In the genomic region with DNA sequence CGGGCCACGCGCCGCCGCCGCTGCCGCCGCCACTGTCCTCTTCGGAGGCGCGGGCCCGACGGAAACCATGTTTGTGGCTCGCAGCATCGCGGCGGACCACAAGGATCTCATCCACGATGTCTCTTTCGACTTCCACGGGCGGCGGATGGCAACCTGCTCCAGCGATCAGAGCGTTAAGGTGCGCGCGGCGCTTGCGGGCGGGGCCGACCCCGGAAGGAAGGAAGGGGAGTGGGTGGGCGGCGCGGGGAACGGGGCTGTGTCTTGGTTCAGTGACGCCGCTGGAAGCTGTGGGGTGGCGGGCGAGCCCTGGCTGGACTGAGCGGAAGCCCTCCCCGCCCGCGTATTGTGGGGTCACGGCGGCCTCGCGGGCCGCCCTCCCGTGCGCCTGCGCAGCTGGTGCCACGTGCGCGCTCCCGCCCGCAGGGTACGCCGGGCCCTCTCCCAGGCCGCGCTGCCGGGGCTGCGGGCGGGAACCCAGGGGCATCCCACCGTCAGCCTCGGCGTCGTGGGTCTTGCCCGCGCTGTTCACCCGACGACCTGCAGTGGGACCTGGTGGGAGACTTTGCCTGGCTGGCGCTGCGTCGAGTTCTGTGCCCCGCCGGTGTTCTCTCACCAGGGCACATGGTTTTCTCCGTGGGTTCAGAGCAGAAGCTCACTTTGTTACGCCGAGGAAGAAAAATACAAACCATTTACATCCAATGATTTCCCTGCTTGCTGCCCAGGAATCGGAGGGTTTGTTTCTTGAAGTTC, we compare ENCODE assay signal across 8 cellular contexts. TPM values are rescaled to one million over a fixed set of nuclear protein-coding genes. Genes with fewer than 3 reads are reported as not detected.
DNase-seq lines count a peak whose midpoint lies in the region; ATAC-seq and TF ChIP-seq lines count a peak whose summit lies in the region.

No MANE protein-coding gene starts in this region.

- H3K36me3 ChIP-seq in right atrium auricular region = peaks cover 4% of the 10 kb centered on the region
- H3K36me3 ChIP-seq in psoas muscle (ENCODE audit: insufficient read depth in 1 of 2, low read depth in 1 of 2) = peaks cover 0 to 18% of the 10 kb centered on the region in 2 donors
- H3K36me3 ChIP-seq in urinary bladder (ENCODE audit: insufficient read depth) = no peaks in the 10 kb centered on the region

- peak overlapping the region; percentile 100 for H3K4me3 Mint-ChIP-seq in T-helper 1 cell treated with Interleukin-12 subunit alpha and Interleukin-12 subunit beta and Interleukin-4 antibody, amounts not matched to agents 30 μg/mL and 1 μg/mL, for 36 hours

- H3K4me3 ChIP-seq in right atrium auricular region (peak overlapping the region; percentile 68 to 71), psoas muscle (peak overlapping the region; percentile 82), urinary bladder (ENCODE audit: low read depth, low read length) (peak overlapping the region; percentile 52)

- DNase-seq in NCI-H146 (lab: John Stamatoyannopoulos, UW) = peak; percentile 99
- DNase-seq in amygdala (lab: John Stamatoyannopoulos, UW) = peak; percentile 62 to 98 (median 90)
- DNase-seq in right atrium auricular region (ENCODE audit: low spot score) = peak; percentile 96
- peak; percentile 96 to 97 for DNase-seq in psoas muscle

- peaks cover 17% of the 10 kb centered on the region for H3K36me3 Mint-ChIP-seq in T-helper 1 cell treated with Interleukin-12 subunit alpha and Interleukin-12 subunit beta and Interleukin-4 antibody, amounts not matched to agents 30 μg/mL and 1 μg/mL, for 36 hours (ENCODE audit: low read depth)

- peaks cover 2% of the 10 kb centered on the region for H3K27me3 Mint-ChIP-seq in T-helper 1 cell treated with Interleukin-12 subunit alpha and Interleukin-12 subunit beta and Interleukin-4 antibody, amounts not matched to agents 30 μg/mL and 1 μg/mL, for 36 hours (ENCODE audit: low read depth)

- H3K4me1 Mint-ChIP-seq in T-helper 1 cell treated with Interleukin-12 subunit alpha and Interleukin-12 subunit beta and Interleukin-4 antibody, amounts not matched to agents 30 μg/mL and 1 μg/mL, for 36 hours (ENCODE audit: low read depth) = peaks cover 28% of the 10 kb centered on the region

- H3K27me3 ChIP-seq in right atrium auricular region = no peaks in the 10 kb centered on the region
- H3K27me3 ChIP-seq in psoas muscle (ENCODE audit: insufficient read depth in 3 of 3, low read length in 2 of 3) = no peaks in the 10 kb centered on the region

- H3K9me3 ChIP-seq in right atrium auricular region = no peaks in the 10 kb centered on the region
- no peaks in the 10 kb centered on the region for H3K9me3 ChIP-seq in psoas muscle

- H3K4me1 ChIP-seq in right atrium auricular region = peaks cover 0 to 29% of the 10 kb centered on the region in 2 donors
- peaks cover 16% of the 10 kb centered on the region for H3K4me1 ChIP-seq in psoas muscle
- H3K4me1 ChIP-seq in urinary bladder (ENCODE audit: insufficient read depth) = no peaks in the 10 kb centered on the region

- ATAC-seq in HG02840 (IDR thresholded peaks at IDR 0.05; ENCODE audit: low FRiP score, unreplicated experiment) = peak; percentile 72
- ATAC-seq in psoas muscle = peak; percentile 74 to 81 (median 78)

- 2 to 4% (median 2%) methylated on average over 51 to 81 of the region's 81 CpGs for WGBS in psoas muscle, 3 donors
- 1% methylated on average over 81 of the region's 81 CpGs for WGBS in urinary bladder

- no peaks in the 10 kb centered on the region for H3K9me3 Mint-ChIP-seq in T-helper 1 cell treated with Interleukin-12 subunit alpha and Interleukin-12 subunit beta and Interleukin-4 antibody, amounts not matched to agents 30 μg/mL and 1 μg/mL, for 36 hours

- peak overlapping the region; percentile 100 for H3K27ac Mint-ChIP-seq in T-helper 1 cell treated with Interleukin-12 subunit alpha and Interleukin-12 subunit beta and Interleukin-4 antibody, amounts not matched to agents 30 μg/mL and 1 μg/mL, for 36 hours

- H3K27ac ChIP-seq in right atrium auricular region = peak overlapping the region; percentile 95 to 99
- peak overlapping the region; percentile 98 for H3K27ac ChIP-seq in psoas muscle
- H3K27ac ChIP-seq in urinary bladder (ENCODE audit: low read depth) = peak overlapping the region; percentile 89

- TF ChIP-seq CTCF in right atrium auricular region (IDR thresholded peaks at IDR 0.05) = no peak
- no peak for TF ChIP-seq CTCF in psoas muscle (IDR thresholded peaks at IDR 0.05)

- peak; percentile 69 for TF ChIP-seq POLR2A in GM15510 (IDR thresholded peaks at IDR 0.05; ENCODE audit: borderline replicate concordance, extremely low read depth, insufficient read length)

- intact Hi-C loops in psoas muscle (cut with DNase I) = loop anchor here (5.0 to 10.0 kb wide), 3 partner anchors 49 to 543 kb away; a partner anchor contains a TSS

RNA-seq across cellular contexts. Expression of a gene that starts 0.4 kb away (rescaled TPM):
- total RNA-seq in right atrium auricular region (10 to 100 TPM in 1 of 2 donors, 1 to 10 TPM in 1; 7.7 to 17.7 TPM), psoas muscle (10 to 100 TPM; 22.7 to 53.4 (median 36.7) TPM), urinary bladder (26.6 TPM)
- polyA plus RNA-seq in psoas muscle (10 to 100 TPM; 33.8 to 70.9 (median 46.6) TPM), urinary bladder (18.1 TPM)

RNA-seq across cellular contexts. Expression of a gene that starts 42.9 kb away (rescaled TPM):
- total RNA-seq in right atrium auricular region (10 to 100 TPM; 23.7 to 24.0 TPM), psoas muscle (10 to 100 TPM in 2 of 4 donors, 1 to 10 TPM in 2; 5.2 to 12.3 (median 9.2) TPM), urinary bladder (69.8 TPM)
- polyA plus RNA-seq in psoas muscle (1 to 10 TPM; 3.1 to 4.7 (median 4.7) TPM), urinary bladder (12.8 TPM)

Comparison
In these comparisons a context has a peak if more than half of its experiments do, and no peak if none do; other contexts are left out.
1. Peak in every context shown above with its lines: DNase-seq, ATAC-seq, H3K4me3 ChIP-seq and H3K27ac ChIP-seq.